Comparison of ENCODE assay signal across 14 cellular contexts in genomic region chr22:42957958-42958357, GRCh38. TPM values are rescaled to one million over a fixed set of nuclear protein-coding genes. Genes with fewer than 3 reads are reported as not detected.
DNase-seq lines count a peak whose midpoint lies in the region; ATAC-seq and TF ChIP-seq lines count a peak whose summit lies in the region.
"Had no signal": no experiment of that assay in that cellular context is flagged by ENCODE, and none has a peak within 500 bp of the region (broad histone marks: within the 10 kb centered on the region; RNA-seq: fewer than 3 reads in every experiment).

No MANE protein-coding gene starts in this region.

- intact Hi-C loops in psoas muscle (cut with DNase I): loop anchor here (5.0 kb wide), 1 partner anchor 46 kb away; no protein-coding TSS in a partner anchor

- TF ChIP-seq CTCF in HEK293 (tag by site-specific recombination; IDR thresholded peaks at IDR 0.05) (no peak), VCaP (conservative IDR thresholded peaks at IDR 0.05) (no peak), psoas muscle (IDR thresholded peaks at IDR 0.05) (no peak), foreskin keratinocyte (conservative IDR thresholded peaks at IDR 0.05) (no peak)

- H3K36me3 ChIP-seq in HEK293 (ENCODE audit: control insufficient read depth in 2 of 2, insufficient read depth in 1 of 2, low read length in 2 of 2) (no peaks in the 10 kb centered on the region), psoas muscle (ENCODE audit: insufficient read depth in 1 of 2, low read depth in 1 of 2) (no peaks in the 10 kb centered on the region)

- H3K27ac ChIP-seq in HEK293 (ENCODE audit: extremely low read depth, low read depth, low read length) (no peak overlapping the region), VCaP (peak overlapping the region; percentile 93), psoas muscle (no peak overlapping the region), foreskin keratinocyte (no peak overlapping the region)

- TF ChIP-seq POLR2A in erythroblast (IDR thresholded peaks at IDR 0.05; ENCODE audit: low read length): no peak

- H3K4me3 ChIP-seq in HEK293 (ENCODE audit: low read depth, low read length): no peak overlapping the region
- peak overlapping the region; percentile 47 for H3K4me3 ChIP-seq in psoas muscle
- H3K4me3 ChIP-seq: mucosa of descending colon, PC-9 had no signal

- no peaks in the 10 kb centered on the region for H3K27me3 ChIP-seq in psoas muscle (ENCODE audit: insufficient read depth in 3 of 3, low read length in 2 of 3)
- no peaks in the 10 kb centered on the region for H3K27me3 ChIP-seq in foreskin keratinocyte

- H3K9me3 ChIP-seq in HEK293 (ENCODE audit: control insufficient read depth, insufficient read depth, low read depth, low read length) (no peaks in the 10 kb centered on the region), psoas muscle (no peaks in the 10 kb centered on the region)
- H3K9me3 ChIP-seq: mucosa of descending colon had no signal

- H3K4me1 ChIP-seq in HEK293 (ENCODE audit: control insufficient read depth, insufficient read depth, low read length): peaks cover 42% of the 10 kb centered on the region
- peaks cover 35% of the 10 kb centered on the region for H3K4me1 ChIP-seq in psoas muscle
- H3K4me1 ChIP-seq in foreskin keratinocyte: peaks cover 26% of the 10 kb centered on the region

- CTCF ChIA-PET in HEK293 (lab: Yijun Ruan, JAX): interaction anchor here (0.8 to 1.6 kb wide), 2 partner anchors 78 to 102 kb away, joined by 3 to 4 read pairs; no protein-coding TSS in a partner anchor

- POLR2A ChIA-PET in HEK293 (lab: Yijun Ruan, JAX): no interaction called here

- DNase-seq in erythroblast (lab: John Stamatoyannopoulos, UW) (peak; percentile 50 to 56), psoas muscle (no peak), NCI-H510A treated with DMSO at 0.1 percent for 48 hours (lab: John Stamatoyannopoulos, UW) (no peak), mesenteric fat pad (ENCODE audit: low spot score) (no peak), foreskin keratinocyte (no peak)
- DNase-seq: C1 segment of cervical spinal cord; DND-41; mucosa of descending colon; NCI-H1417 treated with DMSO at 0.1 percent for 48 hours; PC-9; stimulated activated CD4-positive, alpha-beta T cell treated with anti-CD3 and anti-CD28 coated beads, Interleukin-15, amount 100 ng/mL, for 24 hours; T-helper 1 cell had no signal

- WGBS in psoas muscle, 3 donors: 58 to 72% (median 65%) methylated on average over 7 of the region's 7 CpGs

- no peak for ATAC-seq in psoas muscle
- ATAC-seq in foreskin keratinocyte: no peak
- ATAC-seq: mucosa of descending colon had no signal

TF ChIP-seq in HEK293, 187 proteins besides CTCF, POLR2A, EP300 and RAD21:
- no peak for TF ChIP-seq EGR2 (tag by site-specific recombination; IDR thresholded peaks at IDR 0.05; ENCODE audit: low read depth)
- TF ChIP-seq OSR2 (tag by site-specific recombination; IDR thresholded peaks at IDR 0.05): peak; percentile 72; the same call in 1 of the 2 replicates

RNA-seq across cellular contexts. Expression of gene PACSIN2, which starts 57.0 kb away (rescaled TPM):
- total RNA-seq in psoas muscle (10 to 100 TPM; 27.9 to 52.2 (median 38.4) TPM), mesenteric fat pad (52.2 TPM), foreskin keratinocyte (38.5 and 41.4 TPM in 2 replicates)
- polyA plus RNA-seq in psoas muscle (10 to 100 TPM; 21.0 to 31.4 (median 26.0) TPM), foreskin keratinocyte (21.6 and 25.9 TPM in 2 replicates)

Comparison
In these comparisons a context has a peak if more than half of its experiments do, and no peak if none do; other contexts are left out.
1. DNase-seq: peak in erythroblast (2 of 2); none in psoas muscle (0 of 2), NCI-H510A treated with DMSO at 0.1 percent for 48 hours (single experiment), mesenteric fat pad (single experiment) and foreskin keratinocyte (0 of 2).